In genomic region chr17:66365204-66365524, GRCh38 we compare ENCODE assay signal across 14 cellular contexts.
DNase-seq lines count a peak whose midpoint lies in the region; ATAC-seq, FAIRE-seq and TF ChIP-seq lines count a peak whose summit lies in the region.
"Had no signal": no experiment of that assay in that cellular context is flagged by ENCODE, and none has a peak within 500 bp of the region (broad histone marks: within the 10 kb centered on the region; RNA-seq: fewer than 3 reads in every experiment).

No MANE protein-coding gene starts in this region.

- H3K27ac ChIP-seq in Panc1 (ENCODE audit: low read length) (peak overlapping the region; percentile 57; the same call in 1 of the 2 replicates), astrocyte (ENCODE audit: low read depth, low read length) (no peak overlapping the region), hepatocyte (no peak overlapping the region)
- H3K27ac ChIP-seq: brain microvascular endothelial cell, PC-9, transverse colon had no signal

- no peaks in the 10 kb centered on the region for H3K9me2 ChIP-seq in hepatocyte (replicated peaks; ENCODE audit: insufficient read depth)

- peak overlapping the region; percentile 91 for H3K27ac Mint-ChIP-seq in activated CD4-positive, alpha-beta T cell treated with anti-CD3 and anti-CD28 coated beads, Interleukin-2, amount 10 ng/mL, durations not matched to agents 24 days and 14 days
- H3K27ac Mint-ChIP-seq in astrocyte (ENCODE audit: unreplicated experiment): no peak overlapping the region

- H3K4me1 Mint-ChIP-seq in activated CD4-positive, alpha-beta T cell treated with anti-CD3 and anti-CD28 coated beads, Interleukin-2, amount 10 ng/mL, durations not matched to agents 24 days and 14 days: peaks cover 66% of the 10 kb centered on the region
- peaks cover 25% of the 10 kb centered on the region for H3K4me1 Mint-ChIP-seq in astrocyte (ENCODE audit: low read depth, unreplicated experiment)

- H3K9me3 ChIP-seq in Panc1 (ENCODE audit: control insufficient read depth, insufficient read depth, low read depth, low read length): no peaks in the 10 kb centered on the region
- H3K9me3 ChIP-seq in astrocyte (ENCODE audit: insufficient read depth, low read depth, low read length): no peaks in the 10 kb centered on the region
- no peaks in the 10 kb centered on the region for H3K9me3 ChIP-seq in hepatocyte (ENCODE audit: low read depth)
- H3K9me3 ChIP-seq: transverse colon had no signal

- DNase-seq in activated CD4-positive, alpha-beta T cell treated with anti-CD3 and anti-CD28 coated beads, Interleukin-2, amount 10 ng/mL, durations not matched to agents 24 days and 14 days: peak; percentile 70
- DNase-seq in activated CD4-positive, alpha-beta T cell treated with anti-CD3 and anti-CD28 coated beads, Interleukin-2, amount 50 U/mL, for 1 hour: no peak
- DNase-seq in Panc1 (ENCODE audit: low read depth, low spot score) (no peak), astrocyte (ENCODE audit: low read depth) (no peak), omental fat pad (ENCODE audit: low spot score) (no peak), NCI-H748 (lab: John Stamatoyannopoulos, UW; ENCODE audit: unreplicated experiment) (no peak), hepatocyte (ENCODE audit: low spot score) (no peak)
- DNase-seq: brain microvascular endothelial cell; effector CD4-positive, alpha-beta T cell; HCEC 1CT; PC-9; transverse colon had no signal

- no peak for FAIRE-seq in astrocyte (lab: Jason Lieb, UNC)
- FAIRE-seq: frontal cortex had no signal

- CTCF ChIA-PET in Panc1 (lab: Charles Lee): no interaction called here

- H3K9me3 Mint-ChIP-seq in activated CD4-positive, alpha-beta T cell treated with anti-CD3 and anti-CD28 coated beads, Interleukin-2, amount 10 ng/mL, durations not matched to agents 24 days and 14 days: no peaks in the 10 kb centered on the region
- no peaks in the 10 kb centered on the region for H3K9me3 Mint-ChIP-seq in astrocyte (ENCODE audit: unreplicated experiment)

- peak overlapping the region; percentile 5 for H3K4me2 ChIP-seq in astrocyte (ENCODE audit: low read length)
- H3K4me2 ChIP-seq in hepatocyte: no peak overlapping the region
- H3K4me2 ChIP-seq: PC-9 had no signal

- intact Hi-C loops in activated CD4-positive, alpha-beta T cell treated with anti-CD3 and anti-CD28 coated beads, Interleukin-2, amount 10 ng/mL, durations not matched to agents 24 days and 14 days (cut with micrococcal nuclease): loop anchor here (1.0 to 5.0 kb wide), 4 partner anchors 16 to 55 kb away; no protein-coding TSS in a partner anchor
- intact Hi-C loops in Panc1 (cut with micrococcal nuclease; ENCODE audit: unreplicated experiment): no loop called here

- H4K20me1 ChIP-seq in astrocyte (ENCODE audit: insufficient read depth, low read length): peaks cover 77% of the 10 kb centered on the region
- H4K20me1 ChIP-seq in hepatocyte (ENCODE audit: insufficient read depth, poor library complexity, severe bottlenecking): no peaks in the 10 kb centered on the region

- POLR2A ChIA-PET in Panc1 (lab: Charles Lee): no interaction called here

- no peaks in the 10 kb centered on the region for H3K36me3 ChIP-seq in Panc1 (ENCODE audit: control insufficient read depth, insufficient read depth, low read length)
- H3K36me3 ChIP-seq in astrocyte (ENCODE audit: insufficient read depth, low read length): no peaks in the 10 kb centered on the region
- H3K36me3 ChIP-seq in hepatocyte (replicated peaks; ENCODE audit: insufficient read depth, low read depth): no peaks in the 10 kb centered on the region
- H3K36me3 ChIP-seq: brain microvascular endothelial cell, transverse colon had no signal

- ATAC-seq in Panc1: no peak
- ATAC-seq in omental fat pad (ENCODE audit: low FRiP score): peak; percentile 66
- ATAC-seq in HG03175 (IDR thresholded peaks at IDR 0.05; ENCODE audit: unreplicated experiment): no peak

- TF ChIP-seq CTCF in Panc1 (IDR thresholded peaks at IDR 0.05) (no peak), astrocyte (IDR thresholded peaks at IDR 0.05; ENCODE audit: insufficient read depth, low read depth, low read length) (no peak), omental fat pad (IDR thresholded peaks at IDR 0.05) (no peak), hepatocyte (IDR thresholded peaks at IDR 0.05; ENCODE audit: poor library complexity) (no peak)

- in situ Hi-C loops in Panc1 (cut with HindIII; ENCODE audit: low pct_unique_long_range_greater_than_20kb, low sequenced_read_pairs): no loop called here

- H3K27me3 ChIP-seq in Panc1 (ENCODE audit: control insufficient read depth, insufficient read depth, low read length): no peaks in the 10 kb centered on the region
- H3K27me3 ChIP-seq in astrocyte (ENCODE audit: insufficient read depth, low read length): no peaks in the 10 kb centered on the region
- no peaks in the 10 kb centered on the region for H3K27me3 ChIP-seq in hepatocyte
- H3K27me3 ChIP-seq: brain microvascular endothelial cell, transverse colon had no signal

- WGBS in hepatocyte (ENCODE audit: low lambda C conversion rate, missing lambda C conversion rate): 44% methylated on average over 3 of the region's 3 CpGs

- H3K4me3 ChIP-seq in Panc1 (ENCODE audit: low read depth in 2 of 2, low read length in 2 of 2): no peak overlapping the region
- no peak overlapping the region for H3K4me3 ChIP-seq in astrocyte (ENCODE audit: insufficient read depth, low read depth, low read length)
- no peak overlapping the region for H3K4me3 ChIP-seq in hepatocyte
- H3K4me3 ChIP-seq: PC-9, transverse colon had no signal

- H2AFZ ChIP-seq in astrocyte (ENCODE audit: low read depth, low read length): no peak overlapping the region
- no peak overlapping the region for H2AFZ ChIP-seq in hepatocyte
- H2AFZ ChIP-seq: PC-9 had no signal

- H3K9ac ChIP-seq in astrocyte (ENCODE audit: low read length): no peak overlapping the region

- no TSS peak for BruUV-seq in Panc1 (replicated peaks; lab: Mats Ljungman, UMichigan)

- peaks cover 40% of the 10 kb centered on the region for H3K36me3 Mint-ChIP-seq in activated CD4-positive, alpha-beta T cell treated with anti-CD3 and anti-CD28 coated beads, Interleukin-2, amount 10 ng/mL, durations not matched to agents 24 days and 14 days (ENCODE audit: low read depth)
- peaks cover 6% of the 10 kb centered on the region for H3K36me3 Mint-ChIP-seq in astrocyte (ENCODE audit: low read depth, unreplicated experiment)

- peaks cover 39% of the 10 kb centered on the region for H3K4me1 ChIP-seq in Panc1 (ENCODE audit: control insufficient read depth, insufficient read depth, low read length)
- peaks cover 4% of the 10 kb centered on the region for H3K4me1 ChIP-seq in astrocyte (ENCODE audit: insufficient read depth, low read length)
- peaks cover 11% of the 10 kb centered on the region for H3K4me1 ChIP-seq in hepatocyte (ENCODE audit: insufficient read depth)

- no peaks in the 10 kb centered on the region for H3K27me3 Mint-ChIP-seq in activated CD4-positive, alpha-beta T cell treated with anti-CD3 and anti-CD28 coated beads, Interleukin-2, amount 10 ng/mL, durations not matched to agents 24 days and 14 days
- H3K27me3 Mint-ChIP-seq in astrocyte (ENCODE audit: low read depth, unreplicated experiment): no peaks in the 10 kb centered on the region

- H3K4me3 Mint-ChIP-seq in activated CD4-positive, alpha-beta T cell treated with anti-CD3 and anti-CD28 coated beads, Interleukin-2, amount 10 ng/mL, durations not matched to agents 24 days and 14 days: peak overlapping the region; percentile 49
- no peak overlapping the region for H3K4me3 Mint-ChIP-seq in astrocyte (ENCODE audit: unreplicated experiment)

- H3K79me2 ChIP-seq in astrocyte (ENCODE audit: insufficient read depth, low read length) (peaks cover 54% of the 10 kb centered on the region), hepatocyte (peaks cover 25% of the 10 kb centered on the region)
